In the genomic region with DNA sequence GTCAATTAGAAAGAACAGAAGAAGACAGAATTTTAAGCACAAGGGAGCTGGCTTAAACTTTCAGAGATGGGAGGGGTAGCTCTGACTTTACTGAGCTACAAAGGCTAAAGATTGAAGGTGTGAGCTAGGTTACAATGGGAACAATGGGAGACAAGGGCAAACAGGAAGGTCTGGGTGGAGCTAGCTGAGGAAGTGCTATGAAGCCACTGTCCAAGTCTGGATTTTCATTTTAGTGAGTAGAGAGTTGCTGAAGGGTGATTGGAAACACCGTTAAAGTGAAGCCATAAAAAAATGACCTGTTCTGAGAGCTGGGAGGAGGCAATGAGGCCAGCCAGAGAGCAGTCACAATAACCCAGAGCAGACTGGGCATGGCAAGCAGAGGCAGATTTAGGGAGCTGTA, we compare ENCODE assay signal across 21 cellular contexts.
"Had no signal": no experiment of that assay in that cellular context is flagged by ENCODE, and none has a peak within 500 bp of the region (broad histone marks: within the 10 kb centered on the region; RNA-seq: fewer than 3 reads in every experiment).

No MANE protein-coding gene starts in this region.

- H3K9me3 ChIP-seq: MG63, SJSA1 had no signal

- H3K27ac ChIP-seq: HL-60, RWPE1, SJSA1, SK-N-MC had no signal

- ATAC-seq: Panc1, PC-3 had no signal

- DNase-seq: KBM-7, MG63, NCI-H1092 treated with DMSO at 0.1 percent for 48 hours, NCI-H1436, NCI-H187, NCI-H2029, NCI-H2081 treated with DMSO at 0.1 percent for 48 hours, NCI-H2171, NCI-H226, NCI-H446, NCI-H510A, NCI-H524 treated with DMSO at 0.1 percent for 48 hours, NCI-H69, NCI-H774, PC-3, SHP77 treated with DMSO at 0.1 percent for 48 hours had no signal

- H3K4me3 ChIP-seq: MG63, SJSA1, SK-N-MC had no signal

- H3K4me1 ChIP-seq: SJSA1 had no signal

- H3K36me3 ChIP-seq: MG63, SJSA1 had no signal

- H3K27me3 ChIP-seq: MG63, SJSA1 had no signal
